8 cellular contexts compared by ENCODE assay signal in the genomic region with DNA sequence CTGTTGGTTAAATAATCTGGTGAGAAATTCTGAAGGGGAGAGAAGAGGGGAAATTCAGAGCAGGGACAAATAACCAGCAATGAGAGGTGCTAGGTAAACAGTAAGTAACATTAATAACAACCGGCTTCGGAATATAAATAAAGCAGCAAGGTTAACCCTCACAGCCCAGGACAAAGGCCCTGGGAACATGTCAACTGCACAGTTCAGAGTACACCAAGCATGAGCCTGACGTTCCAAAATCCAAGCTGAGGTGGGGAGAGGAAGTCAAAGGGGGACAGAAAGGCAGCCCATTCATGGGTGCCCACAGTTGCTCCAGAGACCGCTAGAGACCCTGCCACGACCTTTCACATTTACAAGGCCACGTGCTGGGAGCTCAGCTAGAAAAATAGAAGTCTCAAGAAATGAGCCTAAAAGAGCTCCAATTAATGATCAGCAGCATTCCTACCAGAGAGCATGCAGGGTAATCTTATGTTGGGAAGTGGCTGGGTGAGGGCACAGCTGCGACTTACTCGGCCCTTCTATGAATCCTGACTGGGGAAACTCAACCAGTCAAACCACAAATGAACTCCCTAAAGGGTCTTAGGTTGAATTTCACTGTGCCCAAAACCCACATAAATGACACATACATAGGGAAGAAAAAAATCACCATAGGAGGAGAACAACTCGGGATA. TPM values are rescaled to one million over a fixed set of nuclear protein-coding genes. Genes with fewer than 3 reads are reported as not detected.
DNase-seq lines count a peak whose midpoint lies in the region; ATAC-seq and TF ChIP-seq lines count a peak whose summit lies in the region.

No MANE protein-coding gene starts in this region.

- ATAC-seq in Right ventricle myocardium superior (ENCODE audit: poor library complexity) (peak; percentile 29), left cardiac atrium (no peak)
- ATAC-seq in effector memory CD8-positive, alpha-beta T cell (replicated peaks): no peak

- H3K4me1 ChIP-seq in vagina: peaks cover 20% of the 10 kb centered on the region

- H3K27me3 Mint-ChIP-seq in effector memory CD8-positive, alpha-beta T cell: no peaks in the 10 kb centered on the region
- no peaks in the 10 kb centered on the region for H3K27me3 Mint-ChIP-seq in neural crest cell (ENCODE audit: low read depth)

- H3K9me3 ChIP-seq in vagina: no peaks in the 10 kb centered on the region

- peak overlapping the region; percentile 68 to 81 for H3K4me3 Mint-ChIP-seq in effector memory CD8-positive, alpha-beta T cell
- H3K4me3 Mint-ChIP-seq in neural crest cell: no peak overlapping the region

- peaks cover 15% of the 10 kb centered on the region for H3K36me3 Mint-ChIP-seq in effector memory CD8-positive, alpha-beta T cell (ENCODE audit: insufficient read depth)
- peaks cover 14% of the 10 kb centered on the region for H3K36me3 Mint-ChIP-seq in neural crest cell (ENCODE audit: low read depth)

- no peaks in the 10 kb centered on the region for H3K27me3 ChIP-seq in vagina

- peak overlapping the region in 1 of 2 donors; percentile 84 for H3K27ac Mint-ChIP-seq in effector memory CD8-positive, alpha-beta T cell
- H3K27ac Mint-ChIP-seq in neural crest cell (ENCODE audit: unreplicated experiment): peak overlapping the region; percentile 85

- TF ChIP-seq POLR2A in vagina (IDR thresholded peaks at IDR 0.05): no peak

- TF ChIP-seq CTCF in neural crest cell (conservative IDR thresholded peaks at IDR 0.05) (no peak), vagina (IDR thresholded peaks at IDR 0.05) (no peak)

- DNase-seq in Right ventricle myocardium superior (no peak), left cardiac atrium (no peak), neural crest cell (ENCODE audit: low read depth, low spot score) (no peak), vagina (ENCODE audit: extremely low spot score in 2 of 2) (no peak), NCI-H2227 (lab: John Stamatoyannopoulos, UW; ENCODE audit: unreplicated experiment) (no peak), HT-29 (ENCODE audit: low spot score) (no peak), SHP77 treated with DMSO at 0.1 percent for 48 hours (lab: John Stamatoyannopoulos, UW) (no peak)
- DNase-seq in effector memory CD8-positive, alpha-beta T cell: no peak

- intact Hi-C loops in Right ventricle myocardium superior (cut with DNase I) (no loop called here), left cardiac atrium (cut with DNase I) (no loop called here), vagina (cut with DNase I) (no loop called here)

- H3K4me3 ChIP-seq in vagina: no peak overlapping the region

- H3K27ac ChIP-seq in vagina: peak overlapping the region; percentile 20

- H3K9me3 Mint-ChIP-seq in effector memory CD8-positive, alpha-beta T cell: no peaks in the 10 kb centered on the region
- H3K9me3 Mint-ChIP-seq in neural crest cell: no peaks in the 10 kb centered on the region

- H3K36me3 ChIP-seq in vagina: no peaks in the 10 kb centered on the region

- peaks cover 34 to 50% of the 10 kb centered on the region in 2 donors for H3K4me1 Mint-ChIP-seq in effector memory CD8-positive, alpha-beta T cell (ENCODE audit: low read depth in 2 of 2)
- H3K4me1 Mint-ChIP-seq in neural crest cell: peaks cover 43% of the 10 kb centered on the region

RNA-seq across cellular contexts. Expression of a gene that starts 55.1 kb away (rescaled TPM):
- total RNA-seq in Right ventricle myocardium superior (21.0 TPM), left cardiac atrium (10 to 100 TPM; 25.7 to 27.6 TPM), neural crest cell (50.2 and 55.4 TPM in 2 replicates), vagina (35.6 TPM)
- 24.5 and 32.3 TPM in 2 replicates for total RNA-seq in HT-29 (2014; rRNA removed; shearing (Covaris generic))
